Comparison of ENCODE assay signal across 31 cellular contexts in the genomic region with DNA sequence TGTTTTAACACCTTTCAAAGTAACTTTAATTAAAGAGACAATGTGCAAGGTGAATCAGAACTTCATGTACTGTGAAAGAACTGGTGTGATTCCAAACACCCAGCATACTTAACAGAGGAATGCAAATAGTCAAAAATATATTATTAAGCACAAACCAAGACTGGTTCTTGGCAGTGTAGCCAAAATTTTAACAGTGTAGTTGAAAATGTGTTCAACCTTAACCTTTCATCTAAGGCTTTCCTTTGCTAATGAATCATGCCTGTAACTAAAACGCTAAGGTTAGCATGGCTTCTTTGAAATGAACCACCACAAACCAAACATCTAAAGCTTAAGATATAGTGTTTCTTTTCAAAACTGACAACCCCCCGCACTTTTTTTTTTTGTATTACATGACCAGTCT.
"Had no signal": no experiment of that assay in that cellular context is flagged by ENCODE, and none has a peak within 500 bp of the region (broad histone marks: within the 10 kb centered on the region; RNA-seq: fewer than 3 reads in every experiment).

No MANE protein-coding gene starts in this region.

- ATAC-seq: activated CD4-positive, CD25-positive, alpha-beta regulatory T cell treated with anti-CD3 and anti-CD28 coated beads, Interleukin-2, amount 50 U/mL, for 24 hours; activated CD8-positive, alpha-beta T cell treated with anti-CD3 and anti-CD28 coated beads for 36 hours; activated T-cell treated with anti-CD3 and anti-CD28 coated beads, Interleukin-2, amount 50 U/mL, for 72 hours; Panc1; SK-N-SH treated with all-trans-retinoic acid at 6 μM for 48 hours had no signal

- H3K36me3 Mint-ChIP-seq: activated naive CD4-positive, alpha-beta T cell treated with anti-CD3 and anti-CD28 coated beads, Interleukin-2, amount 10 ng/mL, durations not matched to agents 7 days and 5 days; activated naive CD8-positive, alpha-beta T cell treated with anti-CD3 and anti-CD28 coated beads for 36 hours had no signal

- H3K27ac Mint-ChIP-seq: activated CD8-positive, alpha-beta T cell treated with anti-CD3 and anti-CD28 coated beads for 36 hours; activated naive CD4-positive, alpha-beta T cell treated with anti-CD3 and anti-CD28 coated beads, Interleukin-2, amount 10 ng/mL, durations not matched to agents 7 days and 5 days; activated naive CD8-positive, alpha-beta T cell treated with anti-CD3 and anti-CD28 coated beads for 36 hours; activated T-cell treated with anti-CD3 and anti-CD28 coated beads, Interleukin-2, amount 50 U/mL, for 72 hours; activated T-helper 2 cell treated with anti-CD3 and anti-CD28 coated beads, Interferon-gamma antibody, Interleukin-2, Interleukin-4, amounts not matched to agents 10 μg/mL and 5 μg/mL and 100 μg/mL, durations not matched to agents 14 hours and 24 hours and 36 hours; brain; T-helper 1 cell treated with Interleukin-12 subunit alpha and Interleukin-12 subunit beta and Interleukin-4 antibody, amounts not matched to agents 30 μg/mL and 1 μg/mL, for 36 hours had no signal

- H3K36me3 ChIP-seq: MG63, SJSA1 had no signal

- H3K27ac ChIP-seq: RWPE1, SJSA1 had no signal

- DNase-seq: activated CD4-positive, alpha-beta T cell treated with anti-CD3 and anti-CD28 coated beads for 4 hours; activated CD8-positive, alpha-beta memory T cell treated with anti-CD3 and anti-CD28 coated beads, Interleukin-2, amount 50 U/mL, for 4 hours; activated CD8-positive, alpha-beta T cell treated with anti-CD3 and anti-CD28 coated beads for 36 hours; activated gamma-delta T cell treated with Interleukin-2 at 50 U/mL for 16 hours; activated naive CD4-positive, alpha-beta T cell treated with anti-CD3 and anti-CD28 coated beads, Interleukin-2, amount 10 ng/mL, durations not matched to agents 7 days and 5 days; activated naive CD8-positive, alpha-beta T cell treated with anti-CD3 and anti-CD28 coated beads for 36 hours; activated T-cell treated with anti-CD3 and anti-CD28 coated beads, Interleukin-2, amount 50 U/mL, for 72 hours; anterior cingulate cortex; MG63; MV-4-11; NCI-H1092 treated with DMSO at 0.1 percent for 48 hours; NCI-H1417 treated with DMSO at 0.1 percent for 48 hours; NCI-H1694; NCI-H2029; NCI-H2107; NCI-H2171 treated with DMSO at 0.1 percent for 48 hours; NCI-H345; NCI-H510A; NCI-H526 treated with DMSO at 0.1 percent for 48 hours; NK-92 treated with Interleukin-12 subunit alpha and Interleukin-12 subunit beta, amount 100 ng/mL, for 24 hours; OCI-M1; SHP77; SW 1271 had no signal

- H3K9me3 Mint-ChIP-seq: activated CD8-positive, alpha-beta T cell treated with anti-CD3 and anti-CD28 coated beads for 36 hours; activated naive CD4-positive, alpha-beta T cell treated with anti-CD3 and anti-CD28 coated beads, Interleukin-2, amount 10 ng/mL, durations not matched to agents 7 days and 5 days; activated naive CD8-positive, alpha-beta T cell treated with anti-CD3 and anti-CD28 coated beads for 36 hours; activated T-cell treated with anti-CD3 and anti-CD28 coated beads, Interleukin-2, amount 50 U/mL, for 72 hours; activated T-helper 2 cell treated with anti-CD3 and anti-CD28 coated beads, Interferon-gamma antibody, Interleukin-2, Interleukin-4, amounts not matched to agents 10 μg/mL and 5 μg/mL and 100 μg/mL, durations not matched to agents 14 hours and 24 hours and 36 hours; brain; T-helper 1 cell treated with Interleukin-12 subunit alpha and Interleukin-12 subunit beta and Interleukin-4 antibody, amounts not matched to agents 30 μg/mL and 1 μg/mL, for 36 hours had no signal

- H3K27me3 Mint-ChIP-seq: activated CD8-positive, alpha-beta T cell treated with anti-CD3 and anti-CD28 coated beads for 36 hours; activated naive CD4-positive, alpha-beta T cell treated with anti-CD3 and anti-CD28 coated beads, Interleukin-2, amount 10 ng/mL, durations not matched to agents 7 days and 5 days; activated naive CD8-positive, alpha-beta T cell treated with anti-CD3 and anti-CD28 coated beads for 36 hours; brain had no signal

- H3K27me3 ChIP-seq: MG63, SJSA1 had no signal

- H3K4me3 Mint-ChIP-seq: activated CD8-positive, alpha-beta T cell treated with anti-CD3 and anti-CD28 coated beads for 36 hours; activated naive CD4-positive, alpha-beta T cell treated with anti-CD3 and anti-CD28 coated beads, Interleukin-2, amount 10 ng/mL, durations not matched to agents 7 days and 5 days; activated naive CD8-positive, alpha-beta T cell treated with anti-CD3 and anti-CD28 coated beads for 36 hours; activated T-cell treated with anti-CD3 and anti-CD28 coated beads, Interleukin-2, amount 50 U/mL, for 72 hours; brain; T-helper 1 cell treated with Interleukin-12 subunit alpha and Interleukin-12 subunit beta and Interleukin-4 antibody, amounts not matched to agents 30 μg/mL and 1 μg/mL, for 36 hours had no signal

- H3K4me3 ChIP-seq: MG63, SJSA1 had no signal

- H3K9me3 ChIP-seq: MG63, SJSA1 had no signal

- H3K4me1 Mint-ChIP-seq: activated naive CD4-positive, alpha-beta T cell treated with anti-CD3 and anti-CD28 coated beads, Interleukin-2, amount 10 ng/mL, durations not matched to agents 7 days and 5 days had no signal

- H3K4me1 ChIP-seq: SJSA1 had no signal
